In genomic region chr9:131872006-131872405, GRCh38 we compare ENCODE assay signal across 19 cellular contexts.
DNase-seq lines count a peak whose midpoint lies in the region; ATAC-seq and TF ChIP-seq lines count a peak whose summit lies in the region.
"Had no signal": no experiment of that assay in that cellular context is flagged by ENCODE, and none has a peak within 500 bp of the region (broad histone marks: within the 10 kb centered on the region; RNA-seq: fewer than 3 reads in every experiment).

No MANE protein-coding gene starts in this region.

- no peak overlapping the region for H3K4me3 ChIP-seq in WI38 (ENCODE audit: low read depth, low read length)
- H3K4me3 ChIP-seq: ascending aorta, gastrocnemius medialis, GM12878, testis had no signal

- DNase-seq in iPS-NIHi7 (ENCODE audit: extremely low spot score), result peak; percentile 74
- DNase-seq in cerebellar nuclear complex (lab: John Stamatoyannopoulos, UW), result no peak
- DNase-seq in activated CD4-positive, alpha-beta T cell treated with anti-CD3 and anti-CD28 coated beads, Interleukin-2, amount 50 U/mL, for 4 hours, result no peak
- DNase-seq in NCI-H1105 treated with DMSO at 0.1 percent for 48 hours (lab: John Stamatoyannopoulos, UW), result no peak
- DNase-seq: activated CD4-positive, alpha-beta memory T cell treated with anti-CD3 and anti-CD28 coated beads, Interleukin-2, amount 10 ng/mL, durations not matched to agents 7 days and 5 days; activated gamma-delta T cell; DMS153; gastrocnemius medialis; KBM-7; NCI-H2081 treated with DMSO at 0.1 percent for 48 hours; stimulated activated CD4-positive, alpha-beta T cell treated with anti-CD3 and anti-CD28 coated beads, Interleukin-15, amount 100 ng/mL, for 24 hours; testis had no signal

- no peak for ATAC-seq in HG03520 (IDR thresholded peaks at IDR 0.05; ENCODE audit: unreplicated experiment)
- ATAC-seq: gastrocnemius medialis, GM12878 had no signal

- no peak overlapping the region for H3K27ac ChIP-seq in 22Rv1
- H3K27ac ChIP-seq: ascending aorta, gastrocnemius medialis, parathyroid adenoma, testis had no signal

- TF ChIP-seq CTCF in 22Rv1 (IDR thresholded peaks at IDR 0.05) (peak; percentile 16; the same call in 1 of the 2 replicates), GM12874 (IDR thresholded peaks at IDR 0.05; ENCODE audit: insufficient read depth, low read depth, low read length) (peak; percentile 29; the same call in 1 of the 2 replicates), WI38 (IDR thresholded peaks at IDR 0.05; ENCODE audit: low read depth, low read length) (peak; percentile 33)
